ENCODE assay signal across 8 cellular contexts in genomic region chr1:203324103-203325003, GRCh38. TPM values are rescaled to one million over a fixed set of nuclear protein-coding genes. Genes with fewer than 3 reads are reported as not detected.
DNase-seq lines count a peak whose midpoint lies in the region; ATAC-seq and TF ChIP-seq lines count a peak whose summit lies in the region.

No MANE protein-coding gene starts in this region.

- no peaks in the 10 kb centered on the region for H3K36me3 ChIP-seq in GM23248 (ENCODE audit: low read depth)
- no peaks in the 10 kb centered on the region for H3K36me3 ChIP-seq in ectodermal cell (ENCODE audit: control insufficient read depth, insufficient read depth, low read length)
- H3K36me3 ChIP-seq in gastrocnemius medialis = no peaks in the 10 kb centered on the region
- H3K36me3 ChIP-seq in HAP-1 (replicated peaks) = no peaks in the 10 kb centered on the region

- TF ChIP-seq CTCF in gastrocnemius medialis (IDR thresholded peaks at IDR 0.05 in 4 of 5, conservative IDR thresholded peaks at IDR 0.05 in 1 of 5) = no peak

- H3K4me1 Mint-ChIP-seq in T-helper 1 cell treated with Interleukin-12 subunit alpha and Interleukin-12 subunit beta and Interleukin-4 antibody, amounts not matched to agents 30 μg/mL and 1 μg/mL, for 36 hours (ENCODE audit: low read depth) = peaks cover 82% of the 10 kb centered on the region

- H3K27ac ChIP-seq in GM23248 (no peak overlapping the region), ectodermal cell (ENCODE audit: insufficient read depth, low read depth, low read length, poor library complexity, severe bottlenecking) (peak overlapping the region; percentile 94), gastrocnemius medialis (peak overlapping the region; percentile 30 to 90 (median 86))

- H3F3A ChIP-seq in GM23248 (ENCODE audit: insufficient read depth) = no peaks in the 10 kb centered on the region

- ATAC-seq in gastrocnemius medialis (no peak), HG02973 (IDR thresholded peaks at IDR 0.05; ENCODE audit: unreplicated experiment) (no peak), GM21576 (IDR thresholded peaks at IDR 0.05; ENCODE audit: unreplicated experiment) (no peak), GM19455 (IDR thresholded peaks at IDR 0.05; ENCODE audit: unreplicated experiment) (no peak)

- no peak overlapping the region for H3K9ac ChIP-seq in GM23248

- intact Hi-C loops in gastrocnemius medialis (cut with DNase I; ENCODE audit: low total_unique reads) = loop anchor here (5.0 kb wide), 1 partner anchor 287 kb away; no protein-coding TSS in a partner anchor

- H2AFZ ChIP-seq in GM23248 = no peak overlapping the region

- H3K9me3 Mint-ChIP-seq in T-helper 1 cell treated with Interleukin-12 subunit alpha and Interleukin-12 subunit beta and Interleukin-4 antibody, amounts not matched to agents 30 μg/mL and 1 μg/mL, for 36 hours = no peaks in the 10 kb centered on the region

- in situ Hi-C loops in GM23248 (cut with MboI) (no loop called here), gastrocnemius medialis (cut with MboI; ENCODE audit: low sequenced_read_pairs in 4 of 4) (loop anchor here in 1 of 4 donors (5.0 kb wide), 1 partner anchor 52 kb away; no protein-coding TSS in a partner anchor), HAP-1 (cut with MboI; ENCODE audit: low sequenced_read_pairs) (no loop called here)

- peak overlapping the region; percentile 72 for H3K4me3 Mint-ChIP-seq in T-helper 1 cell treated with Interleukin-12 subunit alpha and Interleukin-12 subunit beta and Interleukin-4 antibody, amounts not matched to agents 30 μg/mL and 1 μg/mL, for 36 hours

- 34 to 36% methylated on average over 15 of the region's 15 CpGs for WGBS in GM23248 (ENCODE audit: low coverage in 1 of 2, low lambda C conversion rate in 2 of 2, missing lambda C conversion rate in 2 of 2), 2 experiments
- 59 to 66% methylated on average over 14 to 15 of the region's 15 CpGs for WGBS in ectodermal cell, 2 experiments

- DNase-seq in GM23248 = peak; percentile 32
- no peak for DNase-seq in gastrocnemius medialis
- DNase-seq in HAP-1 (ENCODE audit: low spot score in 2 of 2) = no peak

- no peaks in the 10 kb centered on the region for H4K20me1 ChIP-seq in GM23248 (ENCODE audit: insufficient read depth)

- H3K36me3 Mint-ChIP-seq in T-helper 1 cell treated with Interleukin-12 subunit alpha and Interleukin-12 subunit beta and Interleukin-4 antibody, amounts not matched to agents 30 μg/mL and 1 μg/mL, for 36 hours (ENCODE audit: low read depth) = no peaks in the 10 kb centered on the region

- peak overlapping the region; percentile 87 for H3K27ac Mint-ChIP-seq in T-helper 1 cell treated with Interleukin-12 subunit alpha and Interleukin-12 subunit beta and Interleukin-4 antibody, amounts not matched to agents 30 μg/mL and 1 μg/mL, for 36 hours

- H3K4me3 ChIP-seq in GM23248 (no peak overlapping the region), ectodermal cell (ENCODE audit: insufficient read depth, low read depth, low read length) (no peak overlapping the region), gastrocnemius medialis (no peak overlapping the region), HAP-1 (no peak overlapping the region)

- H3K27me3 ChIP-seq in GM23248 (replicated peaks; ENCODE audit: insufficient read depth) (peaks cover 58% of the 10 kb centered on the region), ectodermal cell (ENCODE audit: control insufficient read depth, insufficient read depth, low read length, poor library complexity, severe bottlenecking) (no peaks in the 10 kb centered on the region), gastrocnemius medialis (no peaks in the 10 kb centered on the region), HAP-1 (ENCODE audit: low read depth) (no peaks in the 10 kb centered on the region)

- H3K9me3 ChIP-seq in GM23248 (ENCODE audit: low read depth) = no peaks in the 10 kb centered on the region
- H3K9me3 ChIP-seq in ectodermal cell (ENCODE audit: control insufficient read depth, low read length) = no peaks in the 10 kb centered on the region
- H3K9me3 ChIP-seq in gastrocnemius medialis = no peaks in the 10 kb centered on the region
- H3K9me3 ChIP-seq in HAP-1 = no peaks in the 10 kb centered on the region

- no peak for TF ChIP-seq POLR2A in gastrocnemius medialis (IDR thresholded peaks at IDR 0.05)

- H3K9me2 ChIP-seq in GM23248 (ENCODE audit: insufficient read depth) = no peaks in the 10 kb centered on the region

- no peak overlapping the region for H3K4me2 ChIP-seq in GM23248 (ENCODE audit: unreplicated experiment)

- H3K79me2 ChIP-seq in GM23248 (ENCODE audit: insufficient read depth) = no peaks in the 10 kb centered on the region

- no peaks in the 10 kb centered on the region for H3K27me3 Mint-ChIP-seq in T-helper 1 cell treated with Interleukin-12 subunit alpha and Interleukin-12 subunit beta and Interleukin-4 antibody, amounts not matched to agents 30 μg/mL and 1 μg/mL, for 36 hours (ENCODE audit: low read depth)

- no peaks in the 10 kb centered on the region for H3K4me1 ChIP-seq in GM23248 (ENCODE audit: insufficient read depth)
- H3K4me1 ChIP-seq in ectodermal cell (ENCODE audit: control insufficient read depth, insufficient read depth, low read length) = peaks cover 70% of the 10 kb centered on the region
- peaks cover 30 to 45% of the 10 kb centered on the region in 2 donors for H3K4me1 ChIP-seq in gastrocnemius medialis
- peaks cover 52% of the 10 kb centered on the region for H3K4me1 ChIP-seq in HAP-1

RNA-seq across cellular contexts. Expression of gene BTG2, which starts 19.0 kb away (rescaled TPM):
- 5.0 and 7.8 TPM in 2 replicates for total RNA-seq in GM23248 (2014; rRNA removed; shearing (Covaris generic))
- polyA plus RNA-seq in GM23248 (2016; fragmentation: Nextera tagmentation; extraction: Ambion mirVana) = 7.5 and 7.9 TPM in 2 replicates
- polyA plus RNA-seq in ectodermal cell (2013, experiment 1 of 4) = 59.5 TPM
- 47.6 TPM for polyA plus RNA-seq in ectodermal cell (2013, experiment 2 of 4)
- 41.7 TPM for polyA plus RNA-seq in ectodermal cell (2013, experiment 3 of 4)
- polyA plus RNA-seq in ectodermal cell (2013, experiment 4 of 4) = 45.2 TPM
- total RNA-seq in gastrocnemius medialis = 100 to 1,000 TPM in 1 of 4 donors, 10 to 100 TPM in 3; 48.0 to 286 (median 74.9) TPM

RNA-seq across cellular contexts. Expression of gene FMOD, which starts 26.6 kb away (rescaled TPM):
- 12.1 and 14.6 TPM in 2 replicates for total RNA-seq in GM23248 (2014; rRNA removed; shearing (Covaris generic))
- 11.2 and 11.4 TPM in 2 replicates for polyA plus RNA-seq in GM23248 (2016; fragmentation: Nextera tagmentation; extraction: Ambion mirVana)
- polyA plus RNA-seq in ectodermal cell (2013, experiment 1 of 4) = 0.89 TPM
- polyA plus RNA-seq in ectodermal cell (2013, experiment 2 of 4) = 0.80 TPM
- polyA plus RNA-seq in ectodermal cell (2013, experiment 3 of 4) = 1.3 TPM
- polyA plus RNA-seq in ectodermal cell (2013, experiment 4 of 4) = 1.3 TPM
- 10 to 100 TPM in 1 of 4 donors, 1 to 10 TPM in 3; 6.3 to 15.8 (median 7.8) TPM for total RNA-seq in gastrocnemius medialis
